In genomic region chr3:46893146-46893748, GRCh38 we compare ENCODE assay signal across 2 cellular contexts.
TF ChIP-seq lines count a peak whose summit lies in the region.

No MANE protein-coding gene starts in this region.

TF ChIP-seq in SK-N-SH, 30 proteins besides CTCF, POLR2A, EP300 and RAD21 (continued from another document):
- TF ChIP-seq PBX3 (IDR thresholded peaks at IDR 0.05), result no peak
- no peak for TF ChIP-seq ZBTB33 (IDR thresholded peaks at IDR 0.05; ENCODE audit: borderline replicate concordance, low read depth)
- no peak for TF ChIP-seq TAF1 (IDR thresholded peaks at IDR 0.05; ENCODE audit: borderline replicate concordance, low read depth, low read length)
- TF ChIP-seq FOXM1 (IDR thresholded peaks at IDR 0.05; ENCODE audit: low read depth), result no peak
- no peak for TF ChIP-seq TEAD4 (IDR thresholded peaks at IDR 0.05; ENCODE audit: borderline replicate concordance, insufficient read depth)
- no peak for TF ChIP-seq REST (IDR thresholded peaks at IDR 0.05; ENCODE audit: low read depth, low read length)

TF ChIP-seq in SK-N-SH treated with all-trans-retinoic acid at 6 μM for 48 hours, 23 proteins besides CTCF, POLR2A, EP300 and RAD21:
- no peak for TF ChIP-seq PATZ1 (CRISPR knock-in tag; IDR thresholded peaks at IDR 0.05; ENCODE audit: borderline replicate concordance)
- TF ChIP-seq ZFP30 (CRISPR knock-in tag; IDR thresholded peaks at IDR 0.05), result no peak
- no peak for TF ChIP-seq CSRNP3 (CRISPR knock-in tag; IDR thresholded peaks at IDR 0.05)
- TF ChIP-seq OSR1 (CRISPR knock-in tag; IDR thresholded peaks at IDR 0.05), result no peak
- TF ChIP-seq ISL1 (CRISPR knock-in tag; IDR thresholded peaks at IDR 0.05), result no peak
- no peak for TF ChIP-seq ZNF565 (CRISPR knock-in tag; conservative IDR thresholded peaks at IDR 0.05; ENCODE audit: low read depth)
- no peak for TF ChIP-seq ZC3H10 (CRISPR knock-in tag; IDR thresholded peaks at IDR 0.05)
- TF ChIP-seq ZFP3 (CRISPR knock-in tag; IDR thresholded peaks at IDR 0.05), result no peak
- no peak for TF ChIP-seq ESRRG (CRISPR knock-in tag; IDR thresholded peaks at IDR 0.05)
